ENCODE assay signal across 1 cellular context in genomic region chr15:67839929-67840746, GRCh38.
A peak's percentile ranks its signal among the peaks of the same experiment; 100 is the strongest.
TF ChIP-seq lines count a peak whose summit lies in the region.

RNU6-1 (minus strand) TSS chr15:67840045.

TF ChIP-seq in HEK293, 187 proteins besides CTCF, POLR2A, EP300 and RAD21 (continued from another document and continues in another):
- TF ChIP-seq, protein P1, sequence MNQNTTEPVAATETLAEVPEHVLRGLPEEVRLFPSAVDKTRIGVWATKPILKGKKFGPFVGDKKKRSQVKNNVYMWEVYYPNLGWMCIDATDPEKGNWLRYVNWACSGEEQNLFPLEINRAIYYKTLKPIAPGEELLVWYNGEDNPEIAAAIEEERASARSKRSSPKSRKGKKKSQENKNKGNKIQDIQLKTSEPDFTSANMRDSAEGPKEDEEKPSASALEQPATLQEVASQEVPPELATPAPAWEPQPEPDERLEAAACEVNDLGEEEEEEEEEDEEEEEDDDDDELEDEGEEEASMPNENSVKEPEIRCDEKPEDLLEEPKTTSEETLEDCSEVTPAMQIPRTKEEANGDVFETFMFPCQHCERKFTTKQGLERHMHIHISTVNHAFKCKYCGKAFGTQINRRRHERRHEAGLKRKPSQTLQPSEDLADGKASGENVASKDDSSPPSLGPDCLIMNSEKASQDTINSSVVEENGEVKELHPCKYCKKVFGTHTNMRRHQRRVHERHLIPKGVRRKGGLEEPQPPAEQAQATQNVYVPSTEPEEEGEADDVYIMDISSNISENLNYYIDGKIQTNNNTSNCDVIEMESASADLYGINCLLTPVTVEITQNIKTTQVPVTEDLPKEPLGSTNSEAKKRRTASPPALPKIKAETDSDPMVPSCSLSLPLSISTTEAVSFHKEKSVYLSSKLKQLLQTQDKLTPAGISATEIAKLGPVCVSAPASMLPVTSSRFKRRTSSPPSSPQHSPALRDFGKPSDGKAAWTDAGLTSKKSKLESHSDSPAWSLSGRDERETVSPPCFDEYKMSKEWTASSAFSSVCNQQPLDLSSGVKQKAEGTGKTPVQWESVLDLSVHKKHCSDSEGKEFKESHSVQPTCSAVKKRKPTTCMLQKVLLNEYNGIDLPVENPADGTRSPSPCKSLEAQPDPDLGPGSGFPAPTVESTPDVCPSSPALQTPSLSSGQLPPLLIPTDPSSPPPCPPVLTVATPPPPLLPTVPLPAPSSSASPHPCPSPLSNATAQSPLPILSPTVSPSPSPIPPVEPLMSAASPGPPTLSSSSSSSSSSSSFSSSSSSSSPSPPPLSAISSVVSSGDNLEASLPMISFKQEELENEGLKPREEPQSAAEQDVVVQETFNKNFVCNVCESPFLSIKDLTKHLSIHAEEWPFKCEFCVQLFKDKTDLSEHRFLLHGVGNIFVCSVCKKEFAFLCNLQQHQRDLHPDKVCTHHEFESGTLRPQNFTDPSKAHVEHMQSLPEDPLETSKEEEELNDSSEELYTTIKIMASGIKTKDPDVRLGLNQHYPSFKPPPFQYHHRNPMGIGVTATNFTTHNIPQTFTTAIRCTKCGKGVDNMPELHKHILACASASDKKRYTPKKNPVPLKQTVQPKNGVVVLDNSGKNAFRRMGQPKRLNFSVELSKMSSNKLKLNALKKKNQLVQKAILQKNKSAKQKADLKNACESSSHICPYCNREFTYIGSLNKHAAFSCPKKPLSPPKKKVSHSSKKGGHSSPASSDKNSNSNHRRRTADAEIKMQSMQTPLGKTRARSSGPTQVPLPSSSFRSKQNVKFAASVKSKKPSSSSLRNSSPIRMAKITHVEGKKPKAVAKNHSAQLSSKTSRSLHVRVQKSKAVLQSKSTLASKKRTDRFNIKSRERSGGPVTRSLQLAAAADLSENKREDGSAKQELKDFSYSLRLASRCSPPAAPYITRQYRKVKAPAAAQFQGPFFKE (tag by site-specific recombination; IDR thresholded peaks at IDR 0.05; ENCODE audit: borderline replicate concordance) = no peak
- TF ChIP-seq EGR2 (tag by site-specific recombination; IDR thresholded peaks at IDR 0.05; ENCODE audit: low read depth) (no peak), ZNF747 (tag by site-specific recombination; IDR thresholded peaks at IDR 0.05) (no peak), GLI2 (tag by site-specific recombination; IDR thresholded peaks at IDR 0.05; ENCODE audit: borderline replicate concordance, low read depth) (no peak), ZNF362 (tag by site-specific recombination; IDR thresholded peaks at IDR 0.05) (no peak), ZNF114 (tag by site-specific recombination; IDR thresholded peaks at IDR 0.05) (no peak), KLF7 (tag by site-specific recombination; IDR thresholded peaks at IDR 0.05; ENCODE audit: borderline replicate concordance) (peak; percentile 15; the same call in 1 of the 2 replicates), ZNF600 (tag by site-specific recombination; IDR thresholded peaks at IDR 0.05) (peak; percentile 8), ZNF184 (tag by site-specific recombination; IDR thresholded peaks at IDR 0.05) (peak; percentile 20; the same call in 1 of the 2 replicates), ZSCAN5A (tag by site-specific recombination; IDR thresholded peaks at IDR 0.05) (0 out of 2 replicates have a peak, but pooled peaks have one; percentile 33), ZNF692 (tag by site-specific recombination; IDR thresholded peaks at IDR 0.05) (peak; percentile 58; the same call in 1 of the 2 replicates), ZFP69B (tag by site-specific recombination; IDR thresholded peaks at IDR 0.05) (peak; percentile 68), ZNF416 (tag by site-specific recombination; IDR thresholded peaks at IDR 0.05) (no peak), ZNF560 (tag by site-specific recombination; IDR thresholded peaks at IDR 0.05; ENCODE audit: borderline replicate concordance) (no peak), ZBTB1 (tag by site-specific recombination; IDR thresholded peaks at IDR 0.05) (0 out of 2 replicates have a peak, but pooled peaks have one; percentile 26), ZNF561 (tag by site-specific recombination; IDR thresholded peaks at IDR 0.05; ENCODE audit: borderline replicate concordance) (peak; percentile 62), ZNF629 (tag by site-specific recombination; IDR thresholded peaks at IDR 0.05) (peak; percentile 80), ZNF548 (tag by site-specific recombination; IDR thresholded peaks at IDR 0.05) (0 out of 2 replicates have a peak, but pooled peaks have one; percentile 49), ZEB2 (tag by site-specific recombination; IDR thresholded peaks at IDR 0.05) (peak; percentile 72), SP7 (tag by site-specific recombination; IDR thresholded peaks at IDR 0.05) (peak; percentile 83), ZNF513 (tag by site-specific recombination; IDR thresholded peaks at IDR 0.05) (no peak; the same call in 1 of the 2 replicates), ZBTB21 (tag by site-specific recombination; IDR thresholded peaks at IDR 0.05) (peak; percentile 64; the same call in 1 of the 2 replicates), ZNF488 (tag by site-specific recombination; IDR thresholded peaks at IDR 0.05) (no peak; the same call in 1 of the 2 replicates), YY2 (tag by site-specific recombination; IDR thresholded peaks at IDR 0.05) (peak; percentile 64), ZFP3 (tag by site-specific recombination; IDR thresholded peaks at IDR 0.05; ENCODE audit: low read depth) (peak; percentile 96), ZSCAN30 (tag by site-specific recombination; IDR thresholded peaks at IDR 0.05) (peak; percentile 45), ZNF350 (tag by site-specific recombination; IDR thresholded peaks at IDR 0.05) (no peak), ZNF423 (tag by site-specific recombination; IDR thresholded peaks at IDR 0.05) (peak; percentile 57), ZIC2 (tag by site-specific recombination; IDR thresholded peaks at IDR 0.05) (peak; percentile 79), GFI1B (tag by site-specific recombination; IDR thresholded peaks at IDR 0.05) (no peak), ZBTB11 (tag by site-specific recombination; conservative IDR thresholded peaks at IDR 0.05; ENCODE audit: low read depth) (peak; percentile 55; the same call in 1 of the 2 replicates), ZNF645 (tag by site-specific recombination; IDR thresholded peaks at IDR 0.05) (no peak), ZNF677 (tag by site-specific recombination; IDR thresholded peaks at IDR 0.05) (no peak), MYNN (tag by site-specific recombination; IDR thresholded peaks at IDR 0.05; ENCODE audit: borderline replicate concordance) (0 out of 2 replicates have a peak, but pooled peaks have one; percentile 42)
- TF ChIP-seq, protein P2, sequence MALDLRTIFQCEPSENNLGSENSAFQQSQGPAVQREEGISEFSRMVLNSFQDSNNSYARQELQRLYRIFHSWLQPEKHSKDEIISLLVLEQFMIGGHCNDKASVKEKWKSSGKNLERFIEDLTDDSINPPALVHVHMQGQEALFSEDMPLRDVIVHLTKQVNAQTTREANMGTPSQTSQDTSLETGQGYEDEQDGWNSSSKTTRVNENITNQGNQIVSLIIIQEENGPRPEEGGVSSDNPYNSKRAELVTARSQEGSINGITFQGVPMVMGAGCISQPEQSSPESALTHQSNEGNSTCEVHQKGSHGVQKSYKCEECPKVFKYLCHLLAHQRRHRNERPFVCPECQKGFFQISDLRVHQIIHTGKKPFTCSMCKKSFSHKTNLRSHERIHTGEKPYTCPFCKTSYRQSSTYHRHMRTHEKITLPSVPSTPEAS (tag by site-specific recombination; IDR thresholded peaks at IDR 0.05) = peak; percentile 3; the same call in 1 of the 2 replicates
- TF ChIP-seq, protein P3, sequence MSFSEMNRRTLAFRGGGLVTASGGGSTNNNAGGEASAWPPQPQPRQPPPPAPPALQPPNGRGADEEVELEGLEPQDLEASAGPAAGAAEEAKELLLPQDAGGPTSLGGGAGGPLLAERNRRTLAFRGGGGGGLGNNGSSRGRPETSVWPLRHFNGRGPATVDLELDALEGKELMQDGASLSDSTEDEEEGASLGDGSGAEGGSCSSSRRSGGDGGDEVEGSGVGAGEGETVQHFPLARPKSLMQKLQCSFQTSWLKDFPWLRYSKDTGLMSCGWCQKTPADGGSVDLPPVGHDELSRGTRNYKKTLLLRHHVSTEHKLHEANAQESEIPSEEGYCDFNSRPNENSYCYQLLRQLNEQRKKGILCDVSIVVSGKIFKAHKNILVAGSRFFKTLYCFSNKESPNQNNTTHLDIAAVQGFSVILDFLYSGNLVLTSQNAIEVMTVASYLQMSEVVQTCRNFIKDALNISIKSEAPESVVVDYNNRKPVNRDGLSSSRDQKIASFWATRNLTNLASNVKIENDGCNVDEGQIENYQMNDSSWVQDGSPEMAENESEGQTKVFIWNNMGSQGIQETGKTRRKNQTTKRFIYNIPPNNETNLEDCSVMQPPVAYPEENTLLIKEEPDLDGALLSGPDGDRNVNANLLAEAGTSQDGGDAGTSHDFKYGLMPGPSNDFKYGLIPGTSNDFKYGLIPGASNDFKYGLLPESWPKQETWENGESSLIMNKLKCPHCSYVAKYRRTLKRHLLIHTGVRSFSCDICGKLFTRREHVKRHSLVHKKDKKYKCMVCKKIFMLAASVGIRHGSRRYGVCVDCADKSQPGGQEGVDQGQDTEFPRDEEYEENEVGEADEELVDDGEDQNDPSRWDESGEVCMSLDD (tag by site-specific recombination; IDR thresholded peaks at IDR 0.05) = peak; percentile 97; the same call in 1 of the 2 replicates
